In the genomic region with DNA sequence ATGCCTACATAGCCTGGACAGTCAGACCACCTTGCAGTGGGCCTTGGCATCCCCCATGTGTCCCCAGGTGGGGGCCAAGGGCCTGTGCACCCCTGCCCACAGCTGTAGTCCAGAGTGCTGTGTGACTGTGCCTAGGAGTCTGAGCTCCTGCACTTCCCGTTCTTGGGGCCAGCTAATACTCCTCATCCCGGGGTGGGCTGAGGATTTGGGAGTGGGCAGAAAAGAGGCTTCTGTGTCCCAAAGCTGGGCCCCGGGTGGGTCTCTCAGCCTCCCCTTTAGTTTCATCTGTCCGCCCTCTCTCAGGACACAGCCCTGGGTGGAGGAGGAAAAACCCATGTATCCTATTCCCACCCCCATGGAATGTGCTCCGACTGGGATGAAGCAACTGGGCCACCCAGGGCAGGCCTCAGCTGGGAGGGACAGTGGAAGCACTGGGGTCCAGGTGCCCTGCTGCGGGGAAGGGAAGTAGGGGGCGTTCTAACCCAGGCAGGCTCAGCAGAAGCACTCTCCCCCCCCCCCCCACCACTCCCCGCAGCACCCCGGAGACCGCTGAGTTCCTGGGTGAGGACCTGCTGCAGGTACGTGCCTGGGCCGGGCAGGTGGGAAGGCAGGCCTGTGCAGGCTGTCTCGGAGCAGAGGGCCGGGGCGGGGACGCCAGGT, we compare ENCODE assay signal across 7 cellular contexts. TPM values are rescaled to one million over a fixed set of nuclear protein-coding genes. Genes with fewer than 3 reads are reported as not detected.
DNase-seq lines count a peak whose midpoint lies in the region; ATAC-seq and TF ChIP-seq lines count a peak whose summit lies in the region.

No MANE protein-coding gene starts in this region.

- H3K36me3 Mint-ChIP-seq in WTC11 (peaks cover 9% of the 10 kb centered on the region), glutamatergic neuron (ENCODE audit: unreplicated experiment) (no peaks in the 10 kb centered on the region)
- peaks cover 32% of the 10 kb centered on the region in 2 donors for H3K36me3 Mint-ChIP-seq in stimulated activated naive B cell treated with anti-CD40 and anti-IgM and Interleukin-4, amounts not matched to agents 10 μg/mL and 1 μg/mL and 100 μg/mL, for 72 hours

- H3K27ac Mint-ChIP-seq in WTC11 = no peak overlapping the region
- no peak overlapping the region for H3K27ac Mint-ChIP-seq in glutamatergic neuron (ENCODE audit: unreplicated experiment)
- peak overlapping the region; percentile 99 for H3K27ac Mint-ChIP-seq in stimulated activated naive B cell treated with anti-CD40 and anti-IgM and Interleukin-4, amounts not matched to agents 10 μg/mL and 1 μg/mL and 100 μg/mL, for 72 hours

- CTCF ChIA-PET in WTC11 (lab: Charles Lee) = interaction anchor here (0.9 to 4.9 kb wide), 5 partner anchors 14 to 32 kb away, joined by 3 to 161 read pairs (median 5); partner anchors contain the start of genes GGA1 and PDXP

- no peak for TF ChIP-seq CTCF in HFF-Myc (IDR thresholded peaks at IDR 0.05; ENCODE audit: low read depth, low read length, missing control alignments)
- no peak for TF ChIP-seq CTCF in WTC11 (IDR thresholded peaks at IDR 0.05)
- no peak for TF ChIP-seq CTCF in glutamatergic neuron (IDR thresholded peaks at IDR 0.05; ENCODE audit: partially characterized antibody, unreplicated experiment)

- DNase-seq in HFF-Myc (ENCODE audit: extremely low read depth, low read depth) (no peak), WTC11 (ENCODE audit: low spot score) (no peak), glutamatergic neuron (no peak), nucleus accumbens (lab: John Stamatoyannopoulos, UW) (no peak)
- DNase-seq in stimulated activated naive B cell treated with anti-CD40 and anti-IgM and Interleukin-4, amounts not matched to agents 10 μg/mL and 1 μg/mL and 100 μg/mL, for 72 hours = no peak

- H3K27me3 Mint-ChIP-seq in WTC11 (ENCODE audit: low read depth) = no peaks in the 10 kb centered on the region
- H3K27me3 Mint-ChIP-seq in glutamatergic neuron (ENCODE audit: unreplicated experiment) = peaks cover 2% of the 10 kb centered on the region
- H3K27me3 Mint-ChIP-seq in stimulated activated naive B cell treated with anti-CD40 and anti-IgM and Interleukin-4, amounts not matched to agents 10 μg/mL and 1 μg/mL and 100 μg/mL, for 72 hours = no peaks in the 10 kb centered on the region

- H3K4me3 Mint-ChIP-seq in WTC11 (peak overlapping the region; percentile 82), glutamatergic neuron (ENCODE audit: unreplicated experiment) (peak overlapping the region; percentile 64)
- H3K4me3 Mint-ChIP-seq in stimulated activated naive B cell treated with anti-CD40 and anti-IgM and Interleukin-4, amounts not matched to agents 10 μg/mL and 1 μg/mL and 100 μg/mL, for 72 hours = peak overlapping the region; percentile 96 to 100

- ATAC-seq in WTC11 (no peak), GM18907 (IDR thresholded peaks at IDR 0.05; ENCODE audit: unreplicated experiment) (no peak), GM19397 (IDR thresholded peaks at IDR 0.05; ENCODE audit: unreplicated experiment) (no peak)
- no peak for ATAC-seq in stimulated activated naive B cell treated with anti-CD40 and anti-IgM and Interleukin-4, amounts not matched to agents 10 μg/mL and 1 μg/mL and 100 μg/mL, for 72 hours (replicated peaks)

- POLR2A ChIA-PET in WTC11 (lab: Charles Lee) = interaction anchor here (0.5 kb wide), 1 partner anchor 16 kb away, joined by 3 read pairs; no protein-coding TSS in a partner anchor

- H3K9me3 Mint-ChIP-seq in WTC11 = no peaks in the 10 kb centered on the region
- no peaks in the 10 kb centered on the region for H3K9me3 Mint-ChIP-seq in glutamatergic neuron (ENCODE audit: unreplicated experiment)
- no peaks in the 10 kb centered on the region for H3K9me3 Mint-ChIP-seq in stimulated activated naive B cell treated with anti-CD40 and anti-IgM and Interleukin-4, amounts not matched to agents 10 μg/mL and 1 μg/mL and 100 μg/mL, for 72 hours

- H3K4me3 ChIP-seq in HFF-Myc (replicated peaks; ENCODE audit: low read depth, low read length) = peak overlapping the region; percentile 69

- H3K4me1 Mint-ChIP-seq in WTC11 (peaks cover 14% of the 10 kb centered on the region), glutamatergic neuron (ENCODE audit: low read depth, unreplicated experiment) (peaks cover 5% of the 10 kb centered on the region)
- peaks cover 36 to 74% of the 10 kb centered on the region in 2 donors for H3K4me1 Mint-ChIP-seq in stimulated activated naive B cell treated with anti-CD40 and anti-IgM and Interleukin-4, amounts not matched to agents 10 μg/mL and 1 μg/mL and 100 μg/mL, for 72 hours

TF ChIP-seq in WTC11, 78 proteins besides CTCF, POLR2A, EP300 and RAD21:
- no peak for TF ChIP-seq TP53 (CRISPR knock-in tag; IDR thresholded peaks at IDR 0.05)
TF ChIP-seq in WTC11: peak in this region for 0.

RNA-seq across cellular contexts. Expression of gene SH3BP1, which starts 1.3 kb away (rescaled TPM):
- 35.4 to 39.4 TPM (median 36.6 TPM) in 3 replicates for total RNA-seq in WTC11 (2021)
- total RNA-seq in glutamatergic neuron (ENCODE audit: unreplicated experiment) = 12.7 TPM

RNA-seq across cellular contexts. Expression of gene PDXP, which starts 17.8 kb away (rescaled TPM):
- 36.1 to 42.5 TPM (median 42.3 TPM) in 3 replicates for total RNA-seq in WTC11 (2021)
- total RNA-seq in glutamatergic neuron (ENCODE audit: unreplicated experiment) = 88.1 TPM

RNA-seq across cellular contexts. Expression of gene GGA1, which starts 32.1 kb away (rescaled TPM):
- total RNA-seq in WTC11 (2021) = 59.5 to 66.3 TPM (median 61.6 TPM) in 3 replicates
- 104 TPM for total RNA-seq in glutamatergic neuron (ENCODE audit: unreplicated experiment)

RNA-seq across cellular contexts. Expression of gene LGALS1, which starts 34.7 kb away (rescaled TPM):
- total RNA-seq in WTC11 (2021) = 17.3 to 23.5 TPM (median 19.2 TPM) in 3 replicates
- total RNA-seq in glutamatergic neuron (ENCODE audit: unreplicated experiment) = 50.7 TPM

RNA-seq across cellular contexts. Expression of gene NOL12, which starts 45.4 kb away (rescaled TPM):
- total RNA-seq in WTC11 (2021) = 20.3 to 24.9 TPM (median 22.0 TPM) in 3 replicates
- total RNA-seq in glutamatergic neuron (ENCODE audit: unreplicated experiment) = 9.9 TPM
